26 cellular contexts compared by ENCODE assay signal in genomic region chr10:58481569-58482109, GRCh38. TPM values are rescaled to one million over a fixed set of nuclear protein-coding genes. Genes with fewer than 3 reads are reported as not detected.
A peak's percentile ranks its signal among the peaks of the same experiment; 100 is the strongest.
DNase-seq lines count a peak whose midpoint lies in the region; ATAC-seq, FAIRE-seq and TF ChIP-seq lines count a peak whose summit lies in the region.
"Had no signal": no experiment of that assay in that cellular context is flagged by ENCODE, and none has a peak within 500 bp of the region (broad histone marks: within the 10 kb centered on the region; RNA-seq: fewer than 3 reads in every experiment).

No MANE protein-coding gene starts in this region.

- H3K4me2 ChIP-seq in GM23338 (0 out of 2 replicates have a peak overlapping the region, but pooled peaks have one; percentile 19), K562 (ENCODE audit: insufficient read depth, low read length) (no peak overlapping the region)
- H3K4me2 ChIP-seq: A549; BLaER1 treated with 17β-estradiol and CSF1 and Interleukin-3, amounts not matched to agents 10 nM and 100 nM had no signal

- no peak for TF ChIP-seq POLR2A in K562 (conservative IDR thresholded peaks at IDR 0.05)

- CTCF ChIA-PET in K562 (lab: Yijun Ruan, JAX; ENCODE audit: low intra/inter-chr PET ratio), result no interaction called here

- H3K27ac ChIP-seq in GM23338 (ENCODE audit: low read depth), result no peak overlapping the region
- H3K27ac ChIP-seq in K562 (ENCODE audit: extremely low read depth, low read depth, low read length), result no peak overlapping the region
- H3K27ac ChIP-seq in small intestine (ENCODE audit: low read depth in 1 of 2, low read length in 1 of 2), result no peak overlapping the region
- H3K27ac ChIP-seq: A549; BLaER1 treated with 17β-estradiol and CSF1 and Interleukin-3, amounts not matched to agents 10 nM and 100 nM had no signal

- H3K36me3 Mint-ChIP-seq in GM23338 (ENCODE audit: low read depth) (no peaks in the 10 kb centered on the region), progenitor cell of endocrine pancreas (ENCODE audit: insufficient read depth) (no peaks in the 10 kb centered on the region)
- H3K36me3 Mint-ChIP-seq: CD14-positive monocyte; CD8-positive, alpha-beta memory T cell had no signal

- no peak for FAIRE-seq in K562 (lab: Jason Lieb, UNC)
- no peak for FAIRE-seq in small intestine (lab: Jason Lieb, UNC)
- FAIRE-seq: A549, D721Med, GM12878, GM18507 had no signal

- no peaks in the 10 kb centered on the region for H3K79me2 ChIP-seq in GM23338 (replicated peaks; ENCODE audit: insufficient read depth)
- no peaks in the 10 kb centered on the region for H3K79me2 ChIP-seq in K562 (ENCODE audit: control insufficient read depth, insufficient read depth, low read length)

- H3K4me3 ChIP-seq in GM23338, result no peak overlapping the region
- H3K4me3 ChIP-seq in K562, result no peak overlapping the region
- H3K4me3 ChIP-seq in small intestine (ENCODE audit: low read depth in 1 of 2, low read length in 2 of 2), result no peak overlapping the region
- H3K4me3 ChIP-seq: A549; BLaER1 treated with 17β-estradiol and CSF1 and Interleukin-3, amounts not matched to agents 10 nM and 100 nM; GM12878 had no signal

- no peak for ATAC-seq in GM23338
- no peak for ATAC-seq in K562
- ATAC-seq: A549, GM12878 had no signal

- peaks cover 24% of the 10 kb centered on the region for H3K4me1 ChIP-seq in GM23338 (ENCODE audit: insufficient read depth)
- no peaks in the 10 kb centered on the region for H3K4me1 ChIP-seq in K562 (replicated peaks in 1 of 2; ENCODE audit: control insufficient read depth in 2 of 2, insufficient read depth in 2 of 2, low read length in 2 of 2)
- H3K4me1 ChIP-seq in small intestine (ENCODE audit: control insufficient read depth in 2 of 2, insufficient read depth in 1 of 2, low read depth in 1 of 2, low read length in 1 of 2), result no peaks in the 10 kb centered on the region
- H3K4me1 ChIP-seq: A549; BE2C; BLaER1 treated with 17β-estradiol and CSF1 and Interleukin-3, amounts not matched to agents 10 nM and 100 nM had no signal

- POLR2A ChIA-PET in K562 (lab: Yijun Ruan, JAX), result no interaction called here

- H4K20me1 ChIP-seq in GM23338 (replicated peaks; ENCODE audit: insufficient read depth) (no peaks in the 10 kb centered on the region), K562 (replicated peaks; ENCODE audit: control insufficient read depth, insufficient read depth, low read length) (no peaks in the 10 kb centered on the region)
- H4K20me1 ChIP-seq: BLaER1 treated with 17β-estradiol and CSF1 and Interleukin-3, amounts not matched to agents 10 nM and 100 nM had no signal

- no peak for TF ChIP-seq CTCF in GM23338 (conservative IDR thresholded peaks at IDR 0.05; ENCODE audit: low read depth in 2 of 2)
- no peak for TF ChIP-seq CTCF in K562 (IDR thresholded peaks at IDR 0.05 in 2 of 3, conservative IDR thresholded peaks at IDR 0.05 in 1 of 3; ENCODE audit: insufficient read depth in 2 of 3, low read depth in 1 of 3, low read length in 3 of 3)
- no peak for TF ChIP-seq CTCF in progenitor cell of endocrine pancreas (IDR thresholded peaks at IDR 0.05; ENCODE audit: unreplicated experiment)

- H3K36me3 ChIP-seq in GM23338 (ENCODE audit: insufficient read depth), result no peaks in the 10 kb centered on the region
- no peaks in the 10 kb centered on the region for H3K36me3 ChIP-seq in K562 (ENCODE audit: control insufficient read depth, insufficient read depth, low read length)
- H3K36me3 ChIP-seq in small intestine (ENCODE audit: control insufficient read depth in 2 of 2, insufficient read depth in 2 of 2, low read length in 2 of 2), result no peaks in the 10 kb centered on the region
- H3K36me3 ChIP-seq: BE2C; BLaER1 treated with 17β-estradiol and CSF1 and Interleukin-3, amounts not matched to agents 10 nM and 100 nM had no signal

- H3K27me3 ChIP-seq in GM23338 (ENCODE audit: insufficient read depth) (no peaks in the 10 kb centered on the region), K562 (ENCODE audit: control insufficient read depth in 2 of 2, insufficient read depth in 2 of 2, low read length in 2 of 2) (no peaks in the 10 kb centered on the region), small intestine (ENCODE audit: control insufficient read depth in 2 of 2, insufficient read depth in 2 of 2, low read length in 2 of 2) (no peaks in the 10 kb centered on the region)
- H3K27me3 ChIP-seq: BE2C; BLaER1 treated with 17β-estradiol and CSF1 and Interleukin-3, amounts not matched to agents 10 nM and 100 nM had no signal

- intact Hi-C loops in K562 (cut with micrococcal nuclease), result no loop called here

- no peaks in the 10 kb centered on the region for H3F3A ChIP-seq in GM23338 (replicated peaks; ENCODE audit: low read depth)

- TF ChIP-seq EP300 in K562 (IDR thresholded peaks at IDR 0.05; ENCODE audit: low read length), result no peak

- no peak for TF ChIP-seq RAD21 in K562 (CRISPR knock-in tag; conservative IDR thresholded peaks at IDR 0.05 in 1 of 2, IDR thresholded peaks at IDR 0.05 in 1 of 2)

- no peaks in the 10 kb centered on the region for H3K9me1 ChIP-seq in K562 (ENCODE audit: control insufficient read depth, insufficient read depth, low read length)

- H3K4me3 Mint-ChIP-seq in GM23338, result no peak overlapping the region
- H3K4me3 Mint-ChIP-seq in progenitor cell of endocrine pancreas (ENCODE audit: low read depth), result no peak overlapping the region
- H3K4me3 Mint-ChIP-seq: CD14-positive monocyte; CD4-positive, alpha-beta T cell; CD8-positive, alpha-beta memory T cell had no signal

- H3K9me3 ChIP-seq in K562 (replicated peaks; ENCODE audit: control insufficient read depth, insufficient read depth, low read depth, low read length) (no peaks in the 10 kb centered on the region), small intestine (ENCODE audit: control insufficient read depth, low read depth) (no peaks in the 10 kb centered on the region)
- H3K9me3 ChIP-seq: A549; BE2C; BLaER1 treated with 17β-estradiol and CSF1 and Interleukin-3, amounts not matched to agents 10 nM and 100 nM had no signal

- no peak overlapping the region; the same call in 1 of the 2 replicates for H3K27ac Mint-ChIP-seq in GM23338
- H3K27ac Mint-ChIP-seq in progenitor cell of endocrine pancreas, result no peak overlapping the region
- H3K27ac Mint-ChIP-seq: CD4-positive, alpha-beta T cell; CD8-positive, alpha-beta memory T cell had no signal

- H3K9me3 Mint-ChIP-seq in GM23338 (no peaks in the 10 kb centered on the region), progenitor cell of endocrine pancreas (ENCODE audit: low read depth) (no peaks in the 10 kb centered on the region)
- H3K9me3 Mint-ChIP-seq: CD4-positive, alpha-beta T cell had no signal

- WGBS in K562 (ENCODE audit: insufficient coverage, low coverage, missing lambda C conversion rate), result 0% methylated on average over 1 of the region's 2 CpGs
- WGBS in small intestine, 3 donors, result 39 to 46% (median 45%) methylated on average over 2 of the region's 2 CpGs

- no peak overlapping the region for H3K9ac ChIP-seq in K562 (ENCODE audit: insufficient read depth in 1 of 2, low read depth in 2 of 2, low read length in 2 of 2)
- H3K9ac ChIP-seq: BLaER1 treated with 17β-estradiol and CSF1 and Interleukin-3, amounts not matched to agents 10 nM and 100 nM had no signal

- peaks cover 20% of the 10 kb centered on the region for H3K4me1 Mint-ChIP-seq in GM23338
- H3K4me1 Mint-ChIP-seq in progenitor cell of endocrine pancreas (ENCODE audit: low read depth), result no peaks in the 10 kb centered on the region
- H3K4me1 Mint-ChIP-seq: CD14-positive monocyte; CD8-positive, alpha-beta memory T cell had no signal

- DNase-seq in GM23338 (ENCODE audit: low spot score), result peak; percentile 20
- DNase-seq in NCI-H69 (lab: John Stamatoyannopoulos, UW), result peak; percentile 15
- DNase-seq in K562 (ENCODE audit: extremely low read depth in 1 of 4, low spot score in 3 of 4), result no peak
- DNase-seq in small intestine, result peak; percentile 3
- DNase-seq in NCI-H1417 (lab: John Stamatoyannopoulos, UW), result no peak
- no peak for DNase-seq in middle frontal gyrus (ENCODE audit: extremely low spot score, low spot score)
- no peak for DNase-seq in progenitor cell of endocrine pancreas (ENCODE audit: low spot score, unreplicated experiment)
- DNase-seq: 8988T; ACHN; AML-193; BE2C; CD4-positive, alpha-beta T cell; CD8-positive, alpha-beta memory T cell; DMS 273 treated with DMSO at 0.1 percent for 48 hours; DMS79; EL; GDM1; GOT3; H7; HCEC 1CT had no signal

- H3K9me2 ChIP-seq in GM23338 (ENCODE audit: insufficient read depth), result no peaks in the 10 kb centered on the region

- in situ Hi-C loops in K562 (cut with MboI), result no loop called here

- peaks cover 3% of the 10 kb centered on the region for H3K27me3 Mint-ChIP-seq in GM23338 (ENCODE audit: insufficient read depth, low read depth, poor library complexity)
- H3K27me3 Mint-ChIP-seq in progenitor cell of endocrine pancreas, result peaks cover 9% of the 10 kb centered on the region

- BruUV-seq in K562 (replicated peaks; lab: Mats Ljungman, UMichigan), result no TSS peak

- H2AFZ ChIP-seq in GM23338 (no peak overlapping the region), K562 (ENCODE audit: low read depth, low read length) (no peak overlapping the region)

TF ChIP-seq in GM23338, 12 proteins besides CTCF, POLR2A, EP300 and RAD21 (continues in another document):
- no peak for TF ChIP-seq STAT1 (IDR thresholded peaks at IDR 0.05; ENCODE audit: unreplicated experiment)

TF ChIP-seq in K562, 482 proteins besides CTCF, POLR2A, EP300 and RAD21 (continues in another document):
- peak; percentile 17 for TF ChIP-seq HNRNPK (IDR thresholded peaks at IDR 0.05; ENCODE audit: low read depth, low read length, poor library complexity, severe bottlenecking)

RNA-seq across cellular contexts. Expression of gene BICC1, which starts 31.0 kb away (rescaled TPM):
- total RNA-seq in GM23338 (2014; rRNA removed; shearing (Covaris generic)), result 2.1 and 2.2 TPM in 2 replicates
- 0.94 and 1.3 TPM in 2 replicates for polyA plus RNA-seq in GM23338 (2016; fragmentation: Nextera tagmentation; extraction: Ambion mirVana)
- not detected in 2 replicates for total RNA-seq in K562 (2011; cell fraction: chromatin; rRNA removed; ENCODE audit: low replicate concordance)
- not detected in 2 replicates for total RNA-seq in K562 (2011; cell fraction: nucleolus; rRNA removed)
- total RNA-seq in K562 (2011; cell fraction: nucleoplasm; rRNA removed), result not detected in 2 replicates
- total RNA-seq in K562 (2014; rRNA removed), result not detected in 2 replicates
- total RNA-seq in K562 (2014; rRNA removed; fragmentation: Illumina TruSeq; extraction: Trizol), result not detected in 2 replicates
- total RNA-seq in K562 (2015; rRNA removed; fragmentation: Illumina TruSeq; extraction: Trizol), result not detected in 2 replicates
- not detected in 2 replicates for total RNA-seq in K562 (2021)
- not detected in 2 replicates for polyA plus RNA-seq in K562 (2011; rRNA removed)
- not detected in 2 replicates for polyA plus RNA-seq in K562 (2011; cell fraction: cytosol; rRNA removed)
- polyA plus RNA-seq in K562 (2011; cell fraction: nucleus; rRNA removed), result not detected in 2 replicates
- polyA plus RNA-seq in K562 (2012), result not detected in 2 replicates
- not detected in 2 replicates for polyA plus RNA-seq in K562 (2014; fragmentation: Illumina TruSeq; extraction: Trizol)
- polyA plus RNA-seq in K562 (2014; fragmentation: Nextera tagmentation; extraction: Ambion mirVana), result not detected
- not detected in 2 replicates for polyA plus RNA-seq in K562 (2014; rRNA removed)
- not detected in 2 replicates for polyA minus RNA-seq in K562 (2011; rRNA and poly(A)+ RNA removed)
- not detected in 2 replicates for polyA minus RNA-seq in K562 (2011; cell fraction: cytosol; rRNA and poly(A)+ RNA removed)
- not detected in 2 replicates for polyA minus RNA-seq in K562 (2011; cell fraction: nucleus; rRNA and poly(A)+ RNA removed)
- polyA plus RNA-seq in small intestine, result 1 to 10 TPM in 1 of 3 donors, under 1 TPM in 1, not detected in 1; 0.81 to 1.3 TPM
- total RNA-seq in progenitor cell of endocrine pancreas, result 4.9 TPM in 2 replicates
- total RNA-seq: CD4-positive, alpha-beta T cell; CD8-positive, alpha-beta memory T cell had no signal
- polyA plus RNA-seq: CD8-positive, alpha-beta memory T cell had no signal

Comparison
In these comparisons a context has a peak if more than half of its experiments do, and no peak if none do; other contexts are left out.
1. DNase-seq: peak in GM23338 (single experiment), NCI-H69 (single experiment) and small intestine (single experiment); none in K562 (0 of 4), NCI-H1417 (0 of 3), middle frontal gyrus (single experiment) and progenitor cell of endocrine pancreas (single experiment).